In the genomic region with DNA sequence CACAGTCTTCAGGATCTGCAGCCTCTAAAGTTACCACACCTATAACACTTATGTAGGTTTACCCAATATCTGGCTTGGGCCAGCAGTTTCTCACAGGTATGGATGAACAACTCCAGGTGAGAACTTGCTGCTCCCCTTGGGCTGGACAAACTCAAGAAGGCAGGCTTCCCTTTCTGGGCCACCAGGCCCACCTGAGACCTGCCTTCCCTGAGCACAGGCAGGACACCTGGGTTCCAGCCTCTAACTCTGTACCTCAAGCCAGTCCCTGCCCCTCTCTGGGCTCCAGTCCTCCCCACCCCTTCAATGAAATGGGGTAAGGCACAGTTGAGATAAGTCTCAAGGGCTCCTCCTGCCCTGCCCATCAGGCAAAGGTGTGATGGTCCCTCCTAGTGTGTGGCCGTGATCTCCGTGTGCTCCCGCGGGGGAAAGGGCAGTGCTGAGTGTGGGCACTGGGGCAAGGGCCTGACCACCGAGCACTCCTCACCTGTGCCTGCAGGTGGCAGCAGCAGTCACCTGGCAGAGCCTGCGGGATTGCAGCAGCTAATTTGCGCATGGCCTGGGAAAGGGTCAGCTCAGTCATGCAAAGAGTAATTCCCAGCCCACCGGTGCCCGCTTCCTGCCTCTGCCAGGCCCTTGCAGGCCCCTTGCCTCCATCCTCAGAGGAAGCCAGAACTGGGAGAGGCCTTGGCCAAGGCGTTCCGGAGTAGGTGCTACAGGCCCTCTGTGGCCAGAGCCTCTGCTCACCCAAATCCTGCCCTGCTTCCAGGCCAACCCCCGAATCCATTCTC, we compare ENCODE assay signal across 1 cellular context.
TF ChIP-seq lines count a peak whose summit lies in the region.

No MANE protein-coding gene starts in this region.

TF ChIP-seq in HEK293, 187 proteins besides CTCF, POLR2A, EP300 and RAD21 (continued from another document):
- no peak for TF ChIP-seq MZF1 (tag by site-specific recombination; IDR thresholded peaks at IDR 0.05; ENCODE audit: borderline replicate concordance)
- TF ChIP-seq, protein P1, sequence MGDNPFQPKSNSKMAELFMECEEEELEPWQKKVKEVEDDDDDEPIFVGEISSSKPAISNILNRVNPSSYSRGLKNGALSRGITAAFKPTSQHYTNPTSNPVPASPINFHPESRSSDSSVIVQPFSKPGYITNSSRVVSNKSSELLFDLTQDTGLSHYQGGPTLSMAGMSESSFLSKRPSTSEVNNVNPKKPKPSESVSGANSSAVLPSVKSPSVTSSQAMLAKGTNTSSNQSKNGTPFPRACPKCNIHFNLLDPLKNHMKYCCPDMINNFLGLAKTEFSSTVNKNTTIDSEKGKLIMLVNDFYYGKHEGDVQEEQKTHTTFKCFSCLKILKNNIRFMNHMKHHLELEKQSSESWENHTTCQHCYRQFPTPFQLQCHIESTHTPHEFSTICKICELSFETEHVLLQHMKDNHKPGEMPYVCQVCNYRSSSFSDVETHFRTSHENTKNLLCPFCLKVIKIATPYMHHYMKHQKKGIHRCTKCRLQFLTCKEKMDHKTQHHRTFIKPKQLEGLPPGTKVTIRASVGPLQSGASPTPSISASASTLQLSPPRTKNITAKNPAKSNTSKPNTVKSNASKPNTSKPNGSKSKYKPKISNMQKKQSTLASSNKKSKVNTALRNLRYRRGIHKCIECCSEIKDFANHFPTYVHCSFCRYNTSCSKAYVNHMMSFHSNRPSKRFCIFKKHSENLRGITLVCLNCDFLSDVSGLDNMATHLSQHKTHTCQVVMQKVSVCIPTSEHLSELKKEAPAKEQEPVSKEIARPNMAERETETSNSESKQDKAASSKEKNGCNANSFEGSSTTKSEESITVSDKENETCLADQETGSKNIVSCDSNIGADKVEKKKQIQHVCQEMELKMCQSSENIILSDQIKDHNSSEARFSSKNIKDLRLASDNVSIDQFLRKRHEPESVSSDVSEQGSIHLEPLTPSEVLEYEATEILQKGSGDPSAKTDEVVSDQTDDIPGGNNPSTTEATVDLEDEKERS (tag by site-specific recombination; IDR thresholded peaks at IDR 0.05) = no peak
